ENCODE assay signal across 7 cellular contexts in genomic region chr11:65960824-65961266, GRCh38. TPM values are rescaled to one million over a fixed set of nuclear protein-coding genes. Genes with fewer than 3 reads are reported as not detected.
DNase-seq lines count a peak whose midpoint lies in the region; ATAC-seq and TF ChIP-seq lines count a peak whose summit lies in the region.
"Had no signal": no experiment of that assay in that cellular context is flagged by ENCODE, and none has a peak within 500 bp of the region (broad histone marks: within the 10 kb centered on the region; RNA-seq: fewer than 3 reads in every experiment).

No MANE protein-coding gene starts in this region.

- H3K9ac ChIP-seq in Karpas-422 (ENCODE audit: low read length) = peak overlapping the region; percentile 100

- intact Hi-C loops in dorsolateral prefrontal cortex (cut with DNase I) = loop anchor here (1.0 to 10.0 kb wide), 9 partner anchors 28 to 416 kb away; partner anchors contain the start of genes BANF1 (in 2 of the 2), C11orf68 (in 2 of the 2), DRAP1 (in 2 of the 2) and EIF1AD (in 2 of the 2)
- intact Hi-C loops in psoas muscle (cut with DNase I) = loop anchor here (1.0 to 5.0 kb wide), 3 partner anchors 41 to 74 kb away; partner anchors contain the start of genes BANF1 (in 2 of the 2), EIF1AD (in 2 of the 2) and FIBP (in 2 of the 2)

- H3K79me2 ChIP-seq in Karpas-422 (ENCODE audit: low read length) = peaks cover 29% of the 10 kb centered on the region

- H3K4me2 ChIP-seq in Karpas-422 (ENCODE audit: low read depth, low read length, poor library complexity, severe bottlenecking) = peak overlapping the region; percentile 94

- no peaks in the 10 kb centered on the region for H3K9me2 ChIP-seq in Karpas-422 (replicated peaks; ENCODE audit: insufficient read depth, low read length)

- peak overlapping the region; percentile 77; the same call in 1 of the 2 replicates for H2AFZ ChIP-seq in Karpas-422 (ENCODE audit: low read length)

- H3K36me3 ChIP-seq in Karpas-422 (ENCODE audit: insufficient read depth, low read length) (peaks cover 6% of the 10 kb centered on the region; the same call in 1 of the 2 replicates), psoas muscle (ENCODE audit: insufficient read depth in 1 of 2, low read depth in 1 of 2) (peaks cover 0 to 21% of the 10 kb centered on the region in 2 donors)

- H3K9me3 ChIP-seq in Karpas-422 (ENCODE audit: low read length) (no peaks in the 10 kb centered on the region), psoas muscle (no peaks in the 10 kb centered on the region)

- H3K27ac ChIP-seq in Karpas-422 (ENCODE audit: low read length) (peak overlapping the region; percentile 57), dorsolateral prefrontal cortex (peak overlapping the region; percentile 64 to 98 (median 92)), psoas muscle (peak overlapping the region; percentile 91)

- peaks cover 12% of the 10 kb centered on the region for H4K20me1 ChIP-seq in Karpas-422 (ENCODE audit: insufficient read depth, low read depth, low read length)

- H3K4me1 ChIP-seq in Karpas-422 (ENCODE audit: low read length) = peaks cover 19% of the 10 kb centered on the region
- peaks cover 15% of the 10 kb centered on the region for H3K4me1 ChIP-seq in psoas muscle

- peak; percentile 2 to 38 (median 14) for ATAC-seq in psoas muscle
- no peak for ATAC-seq in HG02642 (IDR thresholded peaks at IDR 0.05; ENCODE audit: poor library complexity, unreplicated experiment)

- WGBS in psoas muscle, 3 donors = 48 to 52% (median 51%) methylated on average over 16 of the region's 16 CpGs

- H3K4me3 ChIP-seq in Karpas-422 (ENCODE audit: low read length) = peak overlapping the region; percentile 99
- H3K4me3 ChIP-seq in dorsolateral prefrontal cortex = peak overlapping the region; percentile 69 to 100 (median 98)
- peak overlapping the region; percentile 100 for H3K4me3 ChIP-seq in psoas muscle

- TF ChIP-seq CTCF in dorsolateral prefrontal cortex (IDR thresholded peaks at IDR 0.05 in 54 of 56, conservative IDR thresholded peaks at IDR 0.05 in 2 of 56; ENCODE audit: low read depth in 1 of 56, partially characterized antibody in 56 of 56) (no peak), psoas muscle (IDR thresholded peaks at IDR 0.05) (no peak)

- H3K27me3 ChIP-seq in Karpas-422 (ENCODE audit: low read length) = no peaks in the 10 kb centered on the region
- H3K27me3 ChIP-seq in dorsolateral prefrontal cortex = no peaks in the 10 kb centered on the region
- H3K27me3 ChIP-seq in psoas muscle (ENCODE audit: insufficient read depth in 3 of 3, low read length in 2 of 3) = no peaks in the 10 kb centered on the region

- DNase-seq in Karpas-422 (no peak), dorsolateral prefrontal cortex (no peak), psoas muscle (no peak), KG1 (lab: John Stamatoyannopoulos, UW) (no peak), ureter (ENCODE audit: low spot score) (no peak)

RNA-seq across cellular contexts. Expression of gene SART1, which starts 0.7 kb away (rescaled TPM):
- total RNA-seq in Karpas-422 (2014; rRNA removed; shearing (Covaris generic); ENCODE audit: low replicate concordance) = 23.1 and 63.2 TPM in 2 replicates
- total RNA-seq in dorsolateral prefrontal cortex (10 to 100 TPM; 31.8 to 73.9 (median 52.1) TPM), psoas muscle (10 to 100 TPM; 36.3 to 55.4 (median 49.3) TPM), ureter (48.6 TPM)
- polyA plus RNA-seq in psoas muscle = 10 to 100 TPM; 40.3 to 58.7 (median 44.7) TPM

RNA-seq across cellular contexts. Expression of gene TSGA10IP, which starts 15.6 kb away (rescaled TPM):
- not detected in 2 replicates for total RNA-seq in Karpas-422 (2014; rRNA removed; shearing (Covaris generic); ENCODE audit: low replicate concordance)
- total RNA-seq in dorsolateral prefrontal cortex = under 1 TPM in 8 of 120 experiments, not detected in 112; 0.35 to 0.86 (median 0.52) TPM
- not detected for total RNA-seq in psoas muscle
- not detected for polyA plus RNA-seq in psoas muscle
- total RNA-seq in ureter = 0.68 TPM
- total RNA-seq: M059J had no signal

RNA-seq across cellular contexts. Expression of gene EIF1AD, which starts 41.1 kb away (rescaled TPM):
- total RNA-seq in Karpas-422 (2014; rRNA removed; shearing (Covaris generic); ENCODE audit: low replicate concordance) = 39.4 and 57.0 TPM in 2 replicates
- total RNA-seq in dorsolateral prefrontal cortex (10 to 100 TPM; 25.8 to 57.5 (median 36.4) TPM), psoas muscle (10 to 100 TPM; 24.8 to 44.5 (median 31.6) TPM), ureter (28.7 TPM)
- polyA plus RNA-seq in psoas muscle = 10 to 100 TPM; 29.4 to 63.1 (median 54.2) TPM

RNA-seq across cellular contexts. Expression of gene BANF1, which starts 41.5 kb away (rescaled TPM):
- 44.3 and 84.2 TPM in 2 replicates for total RNA-seq in Karpas-422 (2014; rRNA removed; shearing (Covaris generic); ENCODE audit: low replicate concordance)
- total RNA-seq in dorsolateral prefrontal cortex = 100 to 1,000 TPM in 116 of 120 experiments, 10 to 100 TPM in 4; 89.7 to 186 (median 129) TPM
- total RNA-seq in psoas muscle = 100 to 1,000 TPM; 298 to 384 (median 336) TPM
- 100 to 1,000 TPM; 251 to 355 (median 314) TPM for polyA plus RNA-seq in psoas muscle
- total RNA-seq in ureter = 192 TPM

RNA-seq across cellular contexts. Expression of gene DRAP1, which starts 41.6 kb away (rescaled TPM):
- 66.2 and 111 TPM in 2 replicates for total RNA-seq in Karpas-422 (2014; rRNA removed; shearing (Covaris generic); ENCODE audit: low replicate concordance)
- total RNA-seq in dorsolateral prefrontal cortex = 100 to 1,000 TPM in 49 of 120 experiments, 10 to 100 TPM in 71; 54.9 to 148 (median 96.3) TPM
- 100 to 1,000 TPM in 1 of 4 donors, 10 to 100 TPM in 3; 74.5 to 138 (median 91.3) TPM for total RNA-seq in psoas muscle
- 100 to 1,000 TPM; 121 to 217 (median 134) TPM for polyA plus RNA-seq in psoas muscle
- total RNA-seq in ureter = 54.0 TPM
